26 cellular contexts compared by ENCODE assay signal in genomic region chr17:29862951-29863350, GRCh38.
"Had no signal": no experiment of that assay in that cellular context is flagged by ENCODE, and none has a peak within 500 bp of the region (broad histone marks: within the 10 kb centered on the region; RNA-seq: fewer than 3 reads in every experiment).

No MANE protein-coding gene starts in this region.

- H3K9me3 ChIP-seq: colonic mucosa, esophagus squamous epithelium, gastrocnemius medialis, heart left ventricle, left ventricle myocardium inferior, lower lobe of right lung had no signal

- H2AFZ ChIP-seq: hepatocyte had no signal

- H3K27me3 ChIP-seq: colonic mucosa, esophagus squamous epithelium, gastrocnemius medialis, heart left ventricle, hepatocyte had no signal

- ATAC-seq: effector memory CD8-positive, alpha-beta T cell; esophagus mucosa; gastrocnemius medialis; heart left ventricle; left lobe of liver; lower lobe of right lung had no signal

- H3K4me2 ChIP-seq: hepatocyte had no signal

- H3K4me1 ChIP-seq: colonic mucosa, esophagus squamous epithelium had no signal

- FAIRE-seq: endometrium, kidney had no signal

- H3K4me3 ChIP-seq: colonic mucosa, esophagus squamous epithelium, gastrocnemius medialis, heart left ventricle, hepatocyte, left ventricle myocardium inferior, lower lobe of right lung had no signal

- H3K36me3 ChIP-seq: colonic mucosa, esophagus squamous epithelium, gastrocnemius medialis, heart left ventricle, left ventricle myocardium inferior, lower lobe of right lung had no signal

- H3K27ac ChIP-seq: colonic mucosa, epithelial cell of prostate, esophagus squamous epithelium, gastrocnemius medialis, heart left ventricle, hepatocyte, left ventricle myocardium inferior, lower lobe of right lung had no signal

- DNase-seq: colonic mucosa; cortex of kidney; effector CD8-positive, alpha-beta T cell; effector memory CD8-positive, alpha-beta T cell; endodermal cell; erythroblast; esophagus squamous epithelium; foreskin fibroblast; foreskin melanocyte; gastrocnemius medialis; heart left ventricle; hypothalamus; immature natural killer cell; islet precursor cell; kidney; kidney glomerular epithelial cell; left colon; left ventricle myocardium inferior; lower lobe of right lung; mesenchymal stem cell; midbrain had no signal
